Comparison of ENCODE assay signal across 1 cellular context in the genomic region with DNA sequence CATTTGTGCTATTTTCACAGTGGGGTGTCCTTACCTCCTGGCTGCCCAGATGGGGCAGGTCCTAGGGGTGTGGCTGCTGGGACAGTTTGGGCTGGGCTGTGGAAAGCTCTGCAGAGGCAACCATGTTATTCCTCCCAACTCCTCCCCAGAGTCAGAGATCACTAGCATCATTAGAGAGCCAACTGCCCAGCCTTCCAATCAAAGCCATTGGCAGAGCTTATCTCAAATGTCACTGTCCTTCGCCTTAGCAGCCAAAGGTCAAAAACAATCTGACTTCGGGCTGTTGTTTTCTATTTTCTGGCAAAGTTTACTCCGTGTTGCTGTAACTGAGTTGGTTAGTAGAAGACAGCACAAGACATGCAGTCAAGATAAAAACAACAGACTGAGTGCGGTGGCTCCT.
TF ChIP-seq lines count a peak whose summit lies in the region.

No MANE protein-coding gene starts in this region.

TF ChIP-seq in WTC11, 78 proteins besides CTCF, POLR2A, EP300 and RAD21 (continued from another document):
- TF ChIP-seq, protein P1, sequence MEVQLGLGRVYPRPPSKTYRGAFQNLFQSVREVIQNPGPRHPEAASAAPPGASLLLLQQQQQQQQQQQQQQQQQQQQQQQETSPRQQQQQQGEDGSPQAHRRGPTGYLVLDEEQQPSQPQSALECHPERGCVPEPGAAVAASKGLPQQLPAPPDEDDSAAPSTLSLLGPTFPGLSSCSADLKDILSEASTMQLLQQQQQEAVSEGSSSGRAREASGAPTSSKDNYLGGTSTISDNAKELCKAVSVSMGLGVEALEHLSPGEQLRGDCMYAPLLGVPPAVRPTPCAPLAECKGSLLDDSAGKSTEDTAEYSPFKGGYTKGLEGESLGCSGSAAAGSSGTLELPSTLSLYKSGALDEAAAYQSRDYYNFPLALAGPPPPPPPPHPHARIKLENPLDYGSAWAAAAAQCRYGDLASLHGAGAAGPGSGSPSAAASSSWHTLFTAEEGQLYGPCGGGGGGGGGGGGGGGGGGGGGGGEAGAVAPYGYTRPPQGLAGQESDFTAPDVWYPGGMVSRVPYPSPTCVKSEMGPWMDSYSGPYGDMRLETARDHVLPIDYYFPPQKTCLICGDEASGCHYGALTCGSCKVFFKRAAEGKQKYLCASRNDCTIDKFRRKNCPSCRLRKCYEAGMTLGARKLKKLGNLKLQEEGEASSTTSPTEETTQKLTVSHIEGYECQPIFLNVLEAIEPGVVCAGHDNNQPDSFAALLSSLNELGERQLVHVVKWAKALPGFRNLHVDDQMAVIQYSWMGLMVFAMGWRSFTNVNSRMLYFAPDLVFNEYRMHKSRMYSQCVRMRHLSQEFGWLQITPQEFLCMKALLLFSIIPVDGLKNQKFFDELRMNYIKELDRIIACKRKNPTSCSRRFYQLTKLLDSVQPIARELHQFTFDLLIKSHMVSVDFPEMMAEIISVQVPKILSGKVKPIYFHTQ (CRISPR knock-in tag; IDR thresholded peaks at IDR 0.05) = no peak
- TF ChIP-seq ZNF138 (CRISPR knock-in tag; conservative IDR thresholded peaks at IDR 0.05) (no peak), NFYB (CRISPR knock-in tag; conservative IDR thresholded peaks at IDR 0.05; ENCODE audit: low read depth) (no peak), CBFB (CRISPR knock-in tag; IDR thresholded peaks at IDR 0.05; ENCODE audit: low read depth) (no peak), SOX15 (CRISPR knock-in tag; IDR thresholded peaks at IDR 0.05) (no peak), JUN (CRISPR knock-in tag; IDR thresholded peaks at IDR 0.05) (no peak), MAX (CRISPR knock-in tag; IDR thresholded peaks at IDR 0.05) (no peak), ZNF263 (CRISPR knock-in tag; IDR thresholded peaks at IDR 0.05; ENCODE audit: low read depth) (no peak), ATF2 (CRISPR knock-in tag; IDR thresholded peaks at IDR 0.05; ENCODE audit: borderline replicate concordance, low read depth) (no peak), PRRX2 (CRISPR knock-in tag; IDR thresholded peaks at IDR 0.05) (no peak)
- TF ChIP-seq, protein P2, sequence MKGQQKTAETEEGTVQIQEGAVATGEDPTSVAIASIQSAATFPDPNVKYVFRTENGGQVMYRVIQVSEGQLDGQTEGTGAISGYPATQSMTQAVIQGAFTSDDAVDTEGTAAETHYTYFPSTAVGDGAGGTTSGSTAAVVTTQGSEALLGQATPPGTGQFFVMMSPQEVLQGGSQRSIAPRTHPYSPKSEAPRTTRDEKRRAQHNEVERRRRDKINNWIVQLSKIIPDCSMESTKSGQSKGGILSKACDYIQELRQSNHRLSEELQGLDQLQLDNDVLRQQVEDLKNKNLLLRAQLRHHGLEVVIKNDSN (CRISPR knock-in tag; IDR thresholded peaks at IDR 0.05) = no peak
- TF ChIP-seq, protein P3, sequence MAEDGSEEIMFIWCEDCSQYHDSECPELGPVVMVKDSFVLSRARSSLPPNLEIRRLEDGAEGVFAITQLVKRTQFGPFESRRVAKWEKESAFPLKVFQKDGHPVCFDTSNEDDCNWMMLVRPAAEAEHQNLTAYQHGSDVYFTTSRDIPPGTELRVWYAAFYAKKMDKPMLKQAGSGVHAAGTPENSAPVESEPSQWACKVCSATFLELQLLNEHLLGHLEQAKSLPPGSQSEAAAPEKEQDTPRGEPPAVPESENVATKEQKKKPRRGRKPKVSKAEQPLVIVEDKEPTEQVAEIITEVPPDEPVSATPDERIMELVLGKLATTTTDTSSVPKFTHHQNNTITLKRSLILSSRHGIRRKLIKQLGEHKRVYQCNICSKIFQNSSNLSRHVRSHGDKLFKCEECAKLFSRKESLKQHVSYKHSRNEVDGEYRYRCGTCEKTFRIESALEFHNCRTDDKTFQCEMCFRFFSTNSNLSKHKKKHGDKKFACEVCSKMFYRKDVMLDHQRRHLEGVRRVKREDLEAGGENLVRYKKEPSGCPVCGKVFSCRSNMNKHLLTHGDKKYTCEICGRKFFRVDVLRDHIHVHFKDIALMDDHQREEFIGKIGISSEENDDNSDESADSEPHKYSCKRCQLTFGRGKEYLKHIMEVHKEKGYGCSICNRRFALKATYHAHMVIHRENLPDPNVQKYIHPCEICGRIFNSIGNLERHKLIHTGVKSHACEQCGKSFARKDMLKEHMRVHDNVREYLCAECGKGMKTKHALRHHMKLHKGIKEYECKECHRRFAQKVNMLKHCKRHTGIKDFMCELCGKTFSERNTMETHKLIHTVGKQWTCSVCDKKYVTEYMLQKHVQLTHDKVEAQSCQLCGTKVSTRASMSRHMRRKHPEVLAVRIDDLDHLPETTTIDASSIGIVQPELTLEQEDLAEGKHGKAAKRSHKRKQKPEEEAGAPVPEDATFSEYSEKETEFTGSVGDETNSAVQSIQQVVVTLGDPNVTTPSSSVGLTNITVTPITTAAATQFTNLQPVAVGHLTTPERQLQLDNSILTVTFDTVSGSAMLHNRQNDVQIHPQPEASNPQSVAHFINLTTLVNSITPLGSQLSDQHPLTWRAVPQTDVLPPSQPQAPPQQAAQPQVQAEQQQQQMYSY (CRISPR knock-in tag; IDR thresholded peaks at IDR 0.05) = no peak
